8 cellular contexts compared by ENCODE assay signal in the genomic region with DNA sequence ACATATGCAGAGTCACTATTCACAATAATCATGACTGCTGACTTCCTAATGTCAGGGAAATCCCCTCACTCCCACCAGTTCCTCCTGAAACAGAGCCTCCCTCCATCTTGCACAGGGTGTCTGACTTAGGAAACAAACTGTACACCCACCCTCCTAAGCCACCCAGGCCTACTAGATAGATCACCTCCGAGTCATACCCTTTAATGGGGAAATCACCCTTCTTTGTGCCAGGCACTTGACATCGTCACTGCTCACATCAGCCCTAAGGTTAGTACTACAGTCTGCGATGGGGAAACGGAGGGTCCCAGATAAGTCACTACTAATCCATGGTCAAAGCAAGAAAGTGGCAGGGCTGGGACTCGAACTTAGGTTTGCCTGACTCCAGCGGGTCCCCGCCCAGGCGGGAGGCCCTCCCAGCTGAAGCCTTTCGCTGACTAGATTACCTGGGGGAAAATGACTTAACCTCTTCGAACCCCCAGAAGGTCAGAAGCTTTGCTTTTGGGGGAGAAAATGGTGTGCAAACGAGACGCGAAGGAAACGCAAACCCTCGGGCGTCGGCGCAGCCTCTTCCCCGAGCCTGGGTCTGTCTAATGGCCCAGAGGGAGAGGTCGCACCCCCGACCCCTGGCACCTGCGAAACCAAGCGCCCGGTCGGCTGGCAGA. TPM values are rescaled to one million over a fixed set of nuclear protein-coding genes. Genes with fewer than 3 reads are reported as not detected.
DNase-seq lines count a peak whose midpoint lies in the region; ATAC-seq and TF ChIP-seq lines count a peak whose summit lies in the region.

No MANE protein-coding gene starts in this region.

- H3K23ac ChIP-seq in mesenchymal stem cell (ENCODE audit: low read length in 2 of 2) = no peak overlapping the region

- peak overlapping the region; percentile 0 to 89 for H3K4ac ChIP-seq in mesenchymal stem cell (ENCODE audit: low read depth in 1 of 2, low read length in 2 of 2)

- H4K8ac ChIP-seq in mesenchymal stem cell (ENCODE audit: low read length) = peak overlapping the region; percentile 85

- H2BK12ac ChIP-seq in mesenchymal stem cell (ENCODE audit: low read length in 2 of 2) = peak overlapping the region in 1 of 2 experiments; percentile 61

- peak; percentile 36 for ATAC-seq in GM18909 (IDR thresholded peaks at IDR 0.05; ENCODE audit: poor library complexity, unreplicated experiment)

- peak overlapping the region; percentile 77 for H3K27ac ChIP-seq in AG04450 (ENCODE audit: low read depth, low read length)
- peak overlapping the region; percentile 97 for H3K27ac ChIP-seq in KOPT-K1 (ENCODE audit: low read depth, low read length, poor library complexity, severe bottlenecking)
- H3K27ac ChIP-seq in mesenchymal stem cell (ENCODE audit: low read length, poor library complexity, severe bottlenecking) = peak overlapping the region; percentile 41

- peak overlapping the region; percentile 54 for H2BK15ac ChIP-seq in mesenchymal stem cell (ENCODE audit: low read depth, poor library complexity, severe bottlenecking)

- H2BK5ac ChIP-seq in mesenchymal stem cell (ENCODE audit: low read depth, low read length, poor library complexity, severe bottlenecking) = no peak overlapping the region

- H3K18ac ChIP-seq in mesenchymal stem cell (ENCODE audit: low read depth in 1 of 2, low read length in 2 of 2) = peak overlapping the region in 1 of 2 experiments; percentile 55

- no peaks in the 10 kb centered on the region for H3K36me3 ChIP-seq in KOPT-K1 (ENCODE audit: insufficient read depth, low read length)
- no peaks in the 10 kb centered on the region for H3K36me3 ChIP-seq in mesenchymal stem cell (ENCODE audit: control insufficient read depth in 1 of 2, insufficient read depth in 2 of 2, low read depth in 1 of 2, low read length in 2 of 2)

- CTCF ChIA-PET in AG04450 (lab: Charles Lee) = interaction anchor here (0.7 kb wide), 1 partner anchor 43 kb away, joined by 3 read pairs; no protein-coding TSS in a partner anchor

- H3K4me2 ChIP-seq in mesenchymal stem cell (ENCODE audit: low read length, poor library complexity, severe bottlenecking) = peak overlapping the region; percentile 87

- H3K4me3 ChIP-seq in AG04450 (ENCODE audit: low read depth, low read length) (peak overlapping the region; percentile 64), mesenchymal stem cell (ENCODE audit: insufficient read depth in 1 of 2, low read depth in 1 of 2, low read length in 2 of 2) (peak overlapping the region; percentile 65 to 82)

- peak overlapping the region; percentile 16 for H2AK5ac ChIP-seq in mesenchymal stem cell (ENCODE audit: low read length, severe bottlenecking)

- peak overlapping the region; percentile 61 for H4K91ac ChIP-seq in mesenchymal stem cell (ENCODE audit: low read length)

- peaks cover 3% of the 10 kb centered on the region for H3K27me3 ChIP-seq in AG04450 (ENCODE audit: control insufficient read depth, insufficient read depth, low read length)
- peaks cover 0 to 19% of the 10 kb centered on the region in 2 experiments for H3K27me3 ChIP-seq in mesenchymal stem cell (ENCODE audit: control insufficient read depth in 1 of 2, insufficient read depth in 1 of 2, low read length in 2 of 2)

- peak overlapping the region; percentile 65 for H2BK120ac ChIP-seq in mesenchymal stem cell (ENCODE audit: low read depth, low read length)

- DNase-seq in AG04450 (ENCODE audit: low read depth, low spot score) (no peak), cerebellar cortex (ENCODE audit: low spot score) (peak; percentile 55), mesenchymal stem cell (peak; percentile 79), DMS114 treated with DMSO at 0.1 percent for 48 hours (lab: John Stamatoyannopoulos, UW; ENCODE audit: unreplicated experiment) (no peak)
- peak; percentile 51 to 75 (median 61) for DNase-seq in activated CD4-positive, CD25-positive, alpha-beta regulatory T cell (lab: John Stamatoyannopoulos, UW)
- DNase-seq in stimulated activated CD8-positive, alpha-beta memory T cell treated with anti-CD3 and anti-CD28 coated beads, Interleukin-4, amount 100 ng/mL, for 4 hours (ENCODE audit: low read depth in 2 of 2, low spot score in 1 of 2) = peak; percentile 59 to 72

- WGBS in mesenchymal stem cell = 22% methylated on average over 16 of the region's 25 CpGs

- no peak for TF ChIP-seq CTCF in AG04450 (IDR thresholded peaks at IDR 0.05; ENCODE audit: low read depth, low read length)

- H3K4me1 ChIP-seq in mesenchymal stem cell (ENCODE audit: control insufficient read depth, insufficient read depth, low read depth, low read length) = peaks cover 36% of the 10 kb centered on the region

- H3K9me3 ChIP-seq in AG04450 (ENCODE audit: control insufficient read depth, insufficient read depth, low read length) = no peaks in the 10 kb centered on the region; the same call in 1 of the 2 replicates
- H3K9me3 ChIP-seq in KOPT-K1 (ENCODE audit: insufficient read depth, low read length, poor library complexity, severe bottlenecking) = no peaks in the 10 kb centered on the region
- H3K9me3 ChIP-seq in mesenchymal stem cell (ENCODE audit: control insufficient read depth, low read length) = no peaks in the 10 kb centered on the region

- POLR2A ChIA-PET in AG04450 (lab: Yijun Ruan, JAX) = interaction anchor here (0.7 kb wide), 1 partner anchor 119 kb away, joined by 3 read pairs; no protein-coding TSS in a partner anchor

- peak overlapping the region; percentile 56 for H2AFZ ChIP-seq in mesenchymal stem cell (ENCODE audit: low read depth, low read length)

- peak overlapping the region; percentile 90 for H3K9ac ChIP-seq in mesenchymal stem cell (ENCODE audit: low read length)

- H3K14ac ChIP-seq in mesenchymal stem cell (ENCODE audit: low read length in 2 of 2) = peak overlapping the region in 1 of 2 experiments; percentile 49

- peaks cover 12% of the 10 kb centered on the region for H3K79me1 ChIP-seq in mesenchymal stem cell (replicated peaks; ENCODE audit: low read length, poor library complexity, severe bottlenecking)

RNA-seq across cellular contexts. Expression of a gene that starts 3.4 kb away (rescaled TPM):
- 16.4 and 17.3 TPM in 2 replicates for polyA plus RNA-seq in AG04450 (2011; rRNA removed)
- polyA minus RNA-seq in AG04450 (2011; rRNA and poly(A)+ RNA removed) = 26.2 and 35.4 TPM in 2 replicates
- 12.6 TPM for polyA plus RNA-seq in mesenchymal stem cell (2013, experiment 1 of 2)
- polyA plus RNA-seq in mesenchymal stem cell (2013, experiment 2 of 2) = 11.8 TPM

RNA-seq across cellular contexts. Expression of a gene that starts 26.9 kb away (rescaled TPM):
- 0.16 and 0.17 TPM in 2 replicates for polyA plus RNA-seq in AG04450 (2011; rRNA removed)
- not detected in 2 replicates for polyA minus RNA-seq in AG04450 (2011; rRNA and poly(A)+ RNA removed)
- 0.47 TPM for polyA plus RNA-seq in mesenchymal stem cell (2013, experiment 1 of 2)
- polyA plus RNA-seq in mesenchymal stem cell (2013, experiment 2 of 2) = 0.48 TPM

RNA-seq across cellular contexts. Expression of a gene that starts 28.5 kb away (rescaled TPM):
- 6.5 and 9.8 TPM in 2 replicates for polyA plus RNA-seq in AG04450 (2011; rRNA removed)
- 2.7 and 2.8 TPM in 2 replicates for polyA minus RNA-seq in AG04450 (2011; rRNA and poly(A)+ RNA removed)
- polyA plus RNA-seq in mesenchymal stem cell (2013, experiment 1 of 2) = 18.8 TPM
- polyA plus RNA-seq in mesenchymal stem cell (2013, experiment 2 of 2) = 19.6 TPM

RNA-seq across cellular contexts. Expression of a gene that starts 46.5 kb away (rescaled TPM):
- 13.5 and 18.0 TPM in 2 replicates for polyA plus RNA-seq in AG04450 (2011; rRNA removed)
- polyA minus RNA-seq in AG04450 (2011; rRNA and poly(A)+ RNA removed) = 19.4 and 29.5 TPM in 2 replicates
- 50.8 TPM for polyA plus RNA-seq in mesenchymal stem cell (2013, experiment 1 of 2)
- polyA plus RNA-seq in mesenchymal stem cell (2013, experiment 2 of 2) = 51.3 TPM

RNA-seq across cellular contexts. Expression of a gene that starts 50.9 kb away (rescaled TPM):
- polyA plus RNA-seq in AG04450 (2011; rRNA removed) = 234 and 276 TPM in 2 replicates
- 220 and 283 TPM in 2 replicates for polyA minus RNA-seq in AG04450 (2011; rRNA and poly(A)+ RNA removed)
- 203 TPM for polyA plus RNA-seq in mesenchymal stem cell (2013, experiment 1 of 2)
- 206 TPM for polyA plus RNA-seq in mesenchymal stem cell (2013, experiment 2 of 2)

Comparison
In these comparisons a context has a peak if more than half of its experiments do, and no peak if none do; other contexts are left out.
1. DNase-seq: peak in activated CD4-positive, CD25-positive, alpha-beta regulatory T cell (4 of 4), cerebellar cortex (single experiment), mesenchymal stem cell (single experiment) and stimulated activated CD8-positive, alpha-beta memory T cell treated with anti-CD3 and anti-CD28 coated beads, Interleukin-4, amount 100 ng/mL, for 4 hours (2 of 2); none in AG04450 (single experiment) and DMS114 treated with DMSO at 0.1 percent for 48 hours (single experiment).
2. H3K27ac ChIP-seq: peak in every context shown above with its lines; median percentile 97 in KOPT-K1; 77 in AG04450; 41 in mesenchymal stem cell.